15 cellular contexts compared by ENCODE assay signal in genomic region chr18:43665239-43665788, GRCh38.
DNase-seq lines count a peak whose midpoint lies in the region; ATAC-seq and TF ChIP-seq lines count a peak whose summit lies in the region.
"Had no signal": no experiment of that assay in that cellular context is flagged by ENCODE, and none has a peak within 500 bp of the region (broad histone marks: within the 10 kb centered on the region; RNA-seq: fewer than 3 reads in every experiment).

No MANE protein-coding gene starts in this region.

- peak overlapping the region; percentile 27; the same call in 1 of the 2 replicates for H3K4me3 ChIP-seq in ACC112 (ENCODE audit: low read depth, low read length)
- no peak overlapping the region for H3K4me3 ChIP-seq in astrocyte of the spinal cord (ENCODE audit: low read depth, low read length)
- no peak overlapping the region for H3K4me3 ChIP-seq in kidney epithelial cell (ENCODE audit: low read depth, low read length)
- H3K4me3 ChIP-seq: A549 had no signal

- no peak for ATAC-seq in HG03571 (IDR thresholded peaks at IDR 0.05; ENCODE audit: unreplicated experiment)
- ATAC-seq in HG03439 (IDR thresholded peaks at IDR 0.05; ENCODE audit: unreplicated experiment), result no peak
- ATAC-seq: A549 had no signal

- in situ Hi-C loops in astrocyte of the spinal cord (cut with HindIII; ENCODE audit: low sequenced_read_pairs), result no loop called here

- TF ChIP-seq CTCF in astrocyte of the spinal cord (IDR thresholded peaks at IDR 0.05; ENCODE audit: low read depth, low read length) (no peak), kidney epithelial cell (IDR thresholded peaks at IDR 0.05; ENCODE audit: insufficient read depth, low read length, poor library complexity, severe bottlenecking) (no peak)

- peak overlapping the region; percentile 74 for H3K27ac ChIP-seq in ACC112 (ENCODE audit: low read depth, low read length)
- H3K27ac ChIP-seq: A549 had no signal

- H3K79me2 ChIP-seq in ACC112 (ENCODE audit: control insufficient read depth, insufficient read depth, low read length, unreplicated experiment), result no peaks in the 10 kb centered on the region

- no peaks in the 10 kb centered on the region for H3K36me3 ChIP-seq in ACC112 (ENCODE audit: insufficient read depth, low read length)
- no peaks in the 10 kb centered on the region for H3K36me3 ChIP-seq in kidney epithelial cell (ENCODE audit: control insufficient read depth, insufficient read depth, low read length)

- H3K4me1 ChIP-seq in ACC112 (ENCODE audit: control insufficient read depth, insufficient read depth, low read length, unreplicated experiment), result peaks cover 29% of the 10 kb centered on the region
- H3K4me1 ChIP-seq: A549 had no signal

- H2AFZ ChIP-seq in ACC112 (ENCODE audit: low read length, unreplicated experiment), result peak overlapping the region; percentile 97

- H3K27me3 ChIP-seq in ACC112 (ENCODE audit: insufficient read depth, low read length) (no peaks in the 10 kb centered on the region), kidney epithelial cell (ENCODE audit: control insufficient read depth, insufficient read depth, low read length) (no peaks in the 10 kb centered on the region)

- DNase-seq in HS-5 (ENCODE audit: low read depth) (peak; percentile 41), astrocyte of the spinal cord (ENCODE audit: low read depth, low spot score) (peak; percentile 91), kidney epithelial cell (ENCODE audit: low read depth) (peak; percentile 67), HuH-7.5 (ENCODE audit: low spot score) (no peak), NAMALWA (ENCODE audit: low spot score) (no peak)
- DNase-seq: anterior cingulate cortex, DMS79, naive B cell, NCI-H1417 treated with DMSO at 0.1 percent for 48 hours, NCI-H748 treated with DMSO at 0.1 percent for 48 hours, SIG-M5 had no signal

Comparison
In these comparisons a context has a peak if more than half of its experiments do, and no peak if none do; other contexts are left out.
1. DNase-seq: peak in HS-5 (single experiment), astrocyte of the spinal cord (single experiment) and kidney epithelial cell (single experiment); none in HuH-7.5 (single experiment) and NAMALWA (single experiment).